In the genomic region with DNA sequence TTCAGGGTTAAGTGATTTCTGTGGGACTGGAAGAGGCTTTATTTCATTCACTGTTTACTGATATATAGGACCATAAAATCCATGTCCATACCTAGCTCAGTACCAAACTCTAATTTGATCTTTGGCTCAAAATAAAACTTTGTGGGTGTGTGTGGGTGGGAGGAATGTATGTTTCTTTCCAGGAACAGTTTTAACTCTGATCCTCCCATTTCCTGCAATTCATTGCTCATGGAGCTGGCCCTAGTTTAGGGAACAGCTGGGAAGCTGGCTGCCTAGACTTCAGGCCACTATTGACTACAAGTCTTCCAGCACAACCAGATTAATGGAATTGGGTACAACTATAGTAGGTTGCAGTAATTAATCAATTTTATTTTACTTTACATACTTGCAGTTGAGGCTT, we compare ENCODE assay signal across 13 cellular contexts.
DNase-seq lines count a peak whose midpoint lies in the region; ATAC-seq and TF ChIP-seq lines count a peak whose summit lies in the region.
"Had no signal": no experiment of that assay in that cellular context is flagged by ENCODE, and none has a peak within 500 bp of the region (broad histone marks: within the 10 kb centered on the region; RNA-seq: fewer than 3 reads in every experiment).

No MANE protein-coding gene starts in this region.

- intact Hi-C loops in left ventricle myocardium inferior (cut with micrococcal nuclease) (no loop called here), Right ventricle myocardium superior (cut with DNase I) (no loop called here)

- H3K36me3 Mint-ChIP-seq in WTC11, result peaks cover 26% of the 10 kb centered on the region
- H3K36me3 Mint-ChIP-seq: CD4-positive, CD25-positive, alpha-beta regulatory T cell had no signal

- ATAC-seq in Right ventricle myocardium superior (ENCODE audit: poor library complexity), result no peak
- ATAC-seq in WTC11, result no peak; the same call in none of the 2 replicates
- ATAC-seq in foreskin keratinocyte, result no peak
- ATAC-seq: GM12878 had no signal

- peaks cover 39% of the 10 kb centered on the region for H3K9me3 Mint-ChIP-seq in WTC11

- H3K4me3 Mint-ChIP-seq in WTC11, result no peak overlapping the region; the same call in 1 of the 2 replicates
- H3K4me3 Mint-ChIP-seq: CD4-positive, CD25-positive, alpha-beta regulatory T cell; IgD-negative memory B cell had no signal

- H4K20me1 ChIP-seq in smooth muscle cell (ENCODE audit: low read depth), result no peaks in the 10 kb centered on the region
- H4K20me1 ChIP-seq: BLaER1 treated with 17β-estradiol and CSF1 and Interleukin-3, amounts not matched to agents 10 nM and 100 nM had no signal

- TF ChIP-seq CTCF in left ventricle myocardium inferior (IDR thresholded peaks at IDR 0.05; ENCODE audit: borderline replicate concordance) (no peak), WTC11 (IDR thresholded peaks at IDR 0.05) (no peak), fibroblast of pulmonary artery (IDR thresholded peaks at IDR 0.05; ENCODE audit: low read length, missing control alignments) (no peak), smooth muscle cell (IDR thresholded peaks at IDR 0.05; ENCODE audit: borderline replicate concordance, insufficient read depth, poor library complexity, severe bottlenecking) (no peak), GM10248 (IDR thresholded peaks at IDR 0.05; ENCODE audit: control extremely low read depth, extremely low read depth, low read depth, missing control alignments) (no peak), foreskin keratinocyte (conservative IDR thresholded peaks at IDR 0.05) (no peak)

- H3K79me2 ChIP-seq in smooth muscle cell (ENCODE audit: low read depth), result no peaks in the 10 kb centered on the region

- no peak for DNase-seq in left ventricle myocardium inferior
- DNase-seq in Right ventricle myocardium superior, result no peak
- no peak for DNase-seq in WTC11 (ENCODE audit: low spot score)
- DNase-seq in fibroblast of pulmonary artery (ENCODE audit: low read depth), result peak; percentile 20
- DNase-seq in smooth muscle cell (lab: John Stamatoyannopoulos, UW; ENCODE audit: unreplicated experiment), result no peak
- no peak for DNase-seq in GM10248 (ENCODE audit: extremely low spot score)
- DNase-seq in foreskin keratinocyte, result no peak
- no peak for DNase-seq in DMS53 (lab: John Stamatoyannopoulos, UW)
- DNase-seq: ACHN; CD4-positive, CD25-positive, alpha-beta regulatory T cell had no signal

- no peaks in the 10 kb centered on the region for H3F3A ChIP-seq in smooth muscle cell (ENCODE audit: low read depth)

- no peak overlapping the region for H3K4me3 ChIP-seq in left ventricle myocardium inferior
- H3K4me3 ChIP-seq in fibroblast of pulmonary artery (replicated peaks; ENCODE audit: low read depth, low read length), result no peak overlapping the region
- H3K4me3 ChIP-seq in smooth muscle cell, result no peak overlapping the region
- H3K4me3 ChIP-seq: BLaER1 treated with 17β-estradiol and CSF1 and Interleukin-3, amounts not matched to agents 10 nM and 100 nM; GM12878 had no signal

- H3K4me1 ChIP-seq in left ventricle myocardium inferior, result peaks cover 29% of the 10 kb centered on the region
- H3K4me1 ChIP-seq in smooth muscle cell (ENCODE audit: low read depth), result no peaks in the 10 kb centered on the region
- H3K4me1 ChIP-seq in foreskin keratinocyte, result no peaks in the 10 kb centered on the region

- no peak overlapping the region for H2AFZ ChIP-seq in smooth muscle cell (ENCODE audit: low read depth)

- no peaks in the 10 kb centered on the region for H3K27me3 Mint-ChIP-seq in WTC11 (ENCODE audit: low read depth)
- H3K27me3 Mint-ChIP-seq: CD4-positive, CD25-positive, alpha-beta regulatory T cell; IgD-negative memory B cell had no signal

- H3K9me3 ChIP-seq in left ventricle myocardium inferior (replicated peaks) (peaks cover 23% of the 10 kb centered on the region), smooth muscle cell (replicated peaks; ENCODE audit: low read depth) (no peaks in the 10 kb centered on the region)

- H3K9ac ChIP-seq in smooth muscle cell (ENCODE audit: low read depth), result no peak overlapping the region
- H3K9ac ChIP-seq: BLaER1 treated with 17β-estradiol and CSF1 and Interleukin-3, amounts not matched to agents 10 nM and 100 nM had no signal

- peaks cover 15% of the 10 kb centered on the region for H3K4me1 Mint-ChIP-seq in WTC11
- H3K4me1 Mint-ChIP-seq: CD4-positive, CD25-positive, alpha-beta regulatory T cell; IgD-negative memory B cell had no signal

- H3K27ac ChIP-seq in left ventricle myocardium inferior (replicated peaks) (peak overlapping the region; percentile 48), smooth muscle cell (ENCODE audit: low read depth) (no peak overlapping the region), foreskin keratinocyte (no peak overlapping the region)
- H3K27ac ChIP-seq: BLaER1 treated with 17β-estradiol and CSF1 and Interleukin-3, amounts not matched to agents 10 nM and 100 nM had no signal

- CTCF ChIA-PET in WTC11 (lab: Charles Lee) (no interaction called here), GM10248 (lab: Yijun Ruan, JAX) (interaction anchor here (1.2 to 2.1 kb wide), 4 partner anchors 9 to 28 kb away, joined by 3 to 7 read pairs (median 3); no protein-coding TSS in a partner anchor)

- H3K36me3 ChIP-seq in left ventricle myocardium inferior, result no peaks in the 10 kb centered on the region
- H3K36me3 ChIP-seq in smooth muscle cell (ENCODE audit: low read depth), result no peaks in the 10 kb centered on the region
- H3K36me3 ChIP-seq: BLaER1 treated with 17β-estradiol and CSF1 and Interleukin-3, amounts not matched to agents 10 nM and 100 nM had no signal

- H3K27me3 ChIP-seq in left ventricle myocardium inferior (ENCODE audit: low read depth) (no peaks in the 10 kb centered on the region), smooth muscle cell (ENCODE audit: low read depth) (no peaks in the 10 kb centered on the region), foreskin keratinocyte (no peaks in the 10 kb centered on the region)
- H3K27me3 ChIP-seq: BLaER1 treated with 17β-estradiol and CSF1 and Interleukin-3, amounts not matched to agents 10 nM and 100 nM had no signal

- peak overlapping the region; percentile 67; the same call in 1 of the 2 replicates for H3K27ac Mint-ChIP-seq in WTC11
- H3K27ac Mint-ChIP-seq: CD4-positive, CD25-positive, alpha-beta regulatory T cell had no signal

- POLR2A ChIA-PET in WTC11 (lab: Charles Lee), result no interaction called here
- POLR2A ChIA-PET in GM10248 (lab: Yijun Ruan, JAX), result no interaction called here

- H3K4me2 ChIP-seq in smooth muscle cell, result peak overlapping the region; percentile 26
- H3K4me2 ChIP-seq: BLaER1 treated with 17β-estradiol and CSF1 and Interleukin-3, amounts not matched to agents 10 nM and 100 nM had no signal

TF ChIP-seq in WTC11, 78 proteins besides CTCF, POLR2A, EP300 and RAD21:
- TF ChIP-seq NFYB (CRISPR knock-in tag; conservative IDR thresholded peaks at IDR 0.05; ENCODE audit: low read depth) (no peak), RORB (CRISPR knock-in tag; IDR thresholded peaks at IDR 0.05) (no peak), JUN (CRISPR knock-in tag; IDR thresholded peaks at IDR 0.05) (no peak), ESRRA (CRISPR knock-in tag; IDR thresholded peaks at IDR 0.05; ENCODE audit: borderline replicate concordance) (no peak), GRHL2 (CRISPR knock-in tag; IDR thresholded peaks at IDR 0.05; ENCODE audit: insufficient replicate concordance, severe bottlenecking) (no peak)
- TF ChIP-seq, protein P1, sequence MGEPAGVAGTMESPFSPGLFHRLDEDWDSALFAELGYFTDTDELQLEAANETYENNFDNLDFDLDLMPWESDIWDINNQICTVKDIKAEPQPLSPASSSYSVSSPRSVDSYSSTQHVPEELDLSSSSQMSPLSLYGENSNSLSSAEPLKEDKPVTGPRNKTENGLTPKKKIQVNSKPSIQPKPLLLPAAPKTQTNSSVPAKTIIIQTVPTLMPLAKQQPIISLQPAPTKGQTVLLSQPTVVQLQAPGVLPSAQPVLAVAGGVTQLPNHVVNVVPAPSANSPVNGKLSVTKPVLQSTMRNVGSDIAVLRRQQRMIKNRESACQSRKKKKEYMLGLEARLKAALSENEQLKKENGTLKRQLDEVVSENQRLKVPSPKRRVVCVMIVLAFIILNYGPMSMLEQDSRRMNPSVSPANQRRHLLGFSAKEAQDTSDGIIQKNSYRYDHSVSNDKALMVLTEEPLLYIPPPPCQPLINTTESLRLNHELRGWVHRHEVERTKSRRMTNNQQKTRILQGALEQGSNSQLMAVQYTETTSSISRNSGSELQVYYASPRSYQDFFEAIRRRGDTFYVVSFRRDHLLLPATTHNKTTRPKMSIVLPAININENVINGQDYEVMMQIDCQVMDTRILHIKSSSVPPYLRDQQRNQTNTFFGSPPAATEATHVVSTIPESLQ (CRISPR knock-in tag; IDR thresholded peaks at IDR 0.05), result no peak
- TF ChIP-seq, protein P2, sequence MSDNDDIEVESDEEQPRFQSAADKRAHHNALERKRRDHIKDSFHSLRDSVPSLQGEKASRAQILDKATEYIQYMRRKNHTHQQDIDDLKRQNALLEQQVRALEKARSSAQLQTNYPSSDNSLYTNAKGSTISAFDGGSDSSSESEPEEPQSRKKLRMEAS (CRISPR knock-in tag; IDR thresholded peaks at IDR 0.05), result no peak
